ENCODE assay signal across 8 cellular contexts in the genomic region with DNA sequence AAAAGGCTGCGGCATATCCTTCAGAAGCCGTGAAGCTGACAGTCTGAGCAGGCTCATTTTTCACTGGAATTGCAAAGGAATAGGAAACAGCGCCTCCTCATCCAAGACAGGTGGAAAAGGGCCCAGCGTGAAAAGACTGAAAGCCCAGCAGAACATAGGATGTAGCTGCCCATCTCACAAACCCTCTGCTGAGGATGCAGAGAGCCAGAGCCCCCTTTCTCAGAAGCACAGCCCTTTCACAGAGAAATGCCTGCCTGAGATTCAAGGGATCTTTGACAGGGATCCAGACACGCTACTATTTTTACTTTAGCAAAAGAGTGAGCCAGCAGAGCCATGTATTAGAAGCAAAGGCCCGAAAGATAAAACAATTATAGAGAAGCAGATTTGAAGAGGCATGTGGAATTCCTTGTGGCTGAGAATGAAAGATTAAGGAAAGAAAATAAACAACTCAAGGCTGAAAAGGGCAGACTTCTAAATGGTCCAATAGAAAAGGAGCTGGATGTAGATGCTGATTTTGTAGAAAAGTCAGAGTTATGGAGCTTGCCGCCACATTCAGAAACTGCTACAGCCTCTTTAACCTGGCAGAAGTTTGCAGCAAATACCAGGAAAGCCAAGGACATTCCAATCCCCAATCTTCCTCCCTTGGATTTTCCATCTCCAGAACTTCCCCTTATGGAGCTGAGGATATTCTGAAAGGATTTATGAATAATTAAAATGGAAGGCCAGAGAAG. TPM values are rescaled to one million over a fixed set of nuclear protein-coding genes. Genes with fewer than 3 reads are reported as not detected.
DNase-seq lines count a peak whose midpoint lies in the region; ATAC-seq and TF ChIP-seq lines count a peak whose summit lies in the region.

No MANE protein-coding gene starts in this region.

- H3K4me1 Mint-ChIP-seq in activated CD8-positive, alpha-beta T cell treated with anti-CD3 and anti-CD28 coated beads, Interleukin-2, amount 10 ng/mL, durations not matched to agents 7 days and 5 days (ENCODE audit: low read depth), result peaks cover 48% of the 10 kb centered on the region

- peak overlapping the region; percentile 92 for H3K27ac Mint-ChIP-seq in activated CD8-positive, alpha-beta T cell treated with anti-CD3 and anti-CD28 coated beads, Interleukin-2, amount 10 ng/mL, durations not matched to agents 7 days and 5 days

- in situ Hi-C loops in GM23248 (cut with MboI), result no loop called here

- TF ChIP-seq CTCF in heart left ventricle (IDR thresholded peaks at IDR 0.05), result peak in 1 of 12 donors; percentile 3

- CTCF ChIA-PET in activated CD8-positive, alpha-beta T cell treated with anti-CD3 and anti-CD28 coated beads, Interleukin-2, amount 10 ng/mL, durations not matched to agents 7 days and 5 days (lab: Charles Lee), result interaction anchor here (1.0 to 1.9 kb wide), 7 partner anchors 9 to 112 kb away, joined by 3 to 9 read pairs (median 4); no protein-coding TSS in a partner anchor

- H3K27ac ChIP-seq in GM23248 (peak overlapping the region; percentile 92), heart left ventricle (peak overlapping the region in 10 of 12 donors; percentile 3 to 66 (median 38))

- H4K20me1 ChIP-seq in GM23248 (ENCODE audit: insufficient read depth), result peaks cover 27% of the 10 kb centered on the region

- H3F3A ChIP-seq in GM23248 (ENCODE audit: insufficient read depth), result peaks cover 72% of the 10 kb centered on the region

- H3K9me3 ChIP-seq in GM23248 (ENCODE audit: low read depth) (no peaks in the 10 kb centered on the region), heart left ventricle (no peaks in the 10 kb centered on the region), skeletal muscle satellite cell (replicated peaks; ENCODE audit: low read length) (no peaks in the 10 kb centered on the region)

- WGBS in GM23248 (ENCODE audit: low coverage in 1 of 2, low lambda C conversion rate in 2 of 2, missing lambda C conversion rate in 2 of 2), 2 experiments, result 56 to 62% methylated on average over 7 of the region's 7 CpGs
- WGBS in heart left ventricle, 4 donors, result 54 to 68% (median 67%) methylated on average over 7 of the region's 7 CpGs

- peaks cover 26% of the 10 kb centered on the region; the same call in 1 of the 2 replicates for H3K36me3 ChIP-seq in GM23248 (ENCODE audit: low read depth)
- peaks cover 0 to 82% (median 28%) of the 10 kb centered on the region in 9 donors for H3K36me3 ChIP-seq in heart left ventricle
- peaks cover 45% of the 10 kb centered on the region for H3K36me3 ChIP-seq in skeletal muscle satellite cell (ENCODE audit: insufficient read depth, low read length)

- H3K27me3 Mint-ChIP-seq in activated CD8-positive, alpha-beta T cell treated with anti-CD3 and anti-CD28 coated beads, Interleukin-2, amount 10 ng/mL, durations not matched to agents 7 days and 5 days (ENCODE audit: low read depth), result no peaks in the 10 kb centered on the region

- peaks cover 81% of the 10 kb centered on the region for H3K36me3 Mint-ChIP-seq in activated CD8-positive, alpha-beta T cell treated with anti-CD3 and anti-CD28 coated beads, Interleukin-2, amount 10 ng/mL, durations not matched to agents 7 days and 5 days (ENCODE audit: low read depth)

- no peaks in the 10 kb centered on the region for H3K9me2 ChIP-seq in GM23248 (ENCODE audit: insufficient read depth)

- peak; percentile 41 for DNase-seq in GM23248
- no peak for DNase-seq in activated CD8-positive, alpha-beta T cell treated with anti-CD3 and anti-CD28 coated beads, Interleukin-2, amount 10 ng/mL, durations not matched to agents 7 days and 5 days
- no peak for DNase-seq in heart left ventricle
- no peak for DNase-seq in NCI-H524 (lab: John Stamatoyannopoulos, UW)
- no peak for DNase-seq in NOMO-1 treated with DMSO at 0.1 percent for 48 hours (lab: John Stamatoyannopoulos, UW; ENCODE audit: unreplicated experiment)
- no peak for DNase-seq in NCI-H2171 (lab: John Stamatoyannopoulos, UW)
- no peak for DNase-seq in DMS79 treated with DMSO at 0.1 percent for 48 hours (lab: John Stamatoyannopoulos, UW)

- TF ChIP-seq POLR2A in heart left ventricle (IDR thresholded peaks at IDR 0.05), result no peak

- intact Hi-C loops in heart left ventricle (cut with DNase I), result no loop called here

- H3K9ac ChIP-seq in GM23248 (peak overlapping the region; percentile 68), skeletal muscle satellite cell (ENCODE audit: low read depth, low read length) (peak overlapping the region; percentile 65)

- no peaks in the 10 kb centered on the region for H3K9me3 Mint-ChIP-seq in activated CD8-positive, alpha-beta T cell treated with anti-CD3 and anti-CD28 coated beads, Interleukin-2, amount 10 ng/mL, durations not matched to agents 7 days and 5 days (ENCODE audit: insufficient read depth)

- no peak overlapping the region for H2AFZ ChIP-seq in GM23248

- H3K27me3 ChIP-seq in GM23248 (replicated peaks; ENCODE audit: insufficient read depth) (no peaks in the 10 kb centered on the region), heart left ventricle (no peaks in the 10 kb centered on the region), skeletal muscle satellite cell (ENCODE audit: control insufficient read depth, insufficient read depth, low read length) (no peaks in the 10 kb centered on the region)

- ATAC-seq in activated CD8-positive, alpha-beta T cell treated with anti-CD3 and anti-CD28 coated beads, Interleukin-2, amount 10 ng/mL, durations not matched to agents 7 days and 5 days, result peak; percentile 40
- peak in 3 of 4 donors; percentile 26 to 44 (median 38) for ATAC-seq in heart left ventricle

- H3K4me3 Mint-ChIP-seq in activated CD8-positive, alpha-beta T cell treated with anti-CD3 and anti-CD28 coated beads, Interleukin-2, amount 10 ng/mL, durations not matched to agents 7 days and 5 days, result peak overlapping the region; percentile 59

- H3K4me2 ChIP-seq in GM23248 (ENCODE audit: unreplicated experiment) (peak overlapping the region; percentile 79), skeletal muscle satellite cell (ENCODE audit: low read length) (peak overlapping the region; percentile 65)

- POLR2A ChIA-PET in activated CD8-positive, alpha-beta T cell treated with anti-CD3 and anti-CD28 coated beads, Interleukin-2, amount 10 ng/mL, durations not matched to agents 7 days and 5 days (lab: Charles Lee), result interaction anchor here (0.6 to 3.1 kb wide), 4 partner anchors 10 to 37 kb away, joined by 3 to 13 read pairs (median 4); a partner anchor contains a TSS

- peaks cover 98% of the 10 kb centered on the region for H3K79me2 ChIP-seq in GM23248 (ENCODE audit: insufficient read depth)

- H3K4me3 ChIP-seq in GM23248 (peak overlapping the region; percentile 60), heart left ventricle (no peak overlapping the region), skeletal muscle satellite cell (ENCODE audit: low read length) (no peak overlapping the region)

- peaks cover 24% of the 10 kb centered on the region for H3K4me1 ChIP-seq in GM23248 (ENCODE audit: insufficient read depth)
- H3K4me1 ChIP-seq in heart left ventricle, result peaks cover 0 to 31% (median 24%) of the 10 kb centered on the region in 12 donors
- peaks cover 33% of the 10 kb centered on the region for H3K4me1 ChIP-seq in skeletal muscle satellite cell (ENCODE audit: control insufficient read depth, insufficient read depth, low read length)

RNA-seq across cellular contexts. Expression of a gene that starts 36.9 kb away (rescaled TPM):
- total RNA-seq in GM23248 (2014; rRNA removed; shearing (Covaris generic)), result 311 and 350 TPM in 2 replicates
- polyA plus RNA-seq in GM23248 (2016; fragmentation: Nextera tagmentation; extraction: Ambion mirVana), result 195 and 206 TPM in 2 replicates
- total RNA-seq in activated CD8-positive, alpha-beta T cell treated with anti-CD3 and anti-CD28 coated beads, Interleukin-2, amount 10 ng/mL, durations not matched to agents 7 days and 5 days, result 100 to 1,000 TPM; 237 to 243 TPM
- total RNA-seq in heart left ventricle, result 100 to 1,000 TPM in 7 of 9 donors, 10 to 100 TPM in 2; 92.0 to 161 (median 117) TPM
- polyA plus RNA-seq in heart left ventricle, result 100 to 1,000 TPM in 1 of 2 donors, 10 to 100 TPM in 1; 20.0 to 167 TPM
- total RNA-seq in skeletal muscle satellite cell (2012; rRNA removed), result 540 and 575 TPM in 2 replicates
